Comparison of ENCODE assay signal across 26 cellular contexts in genomic region chr1:31650161-31650560, GRCh38. TPM values are rescaled to one million over a fixed set of nuclear protein-coding genes. Genes with fewer than 3 reads are reported as not detected.
"Had no signal": no experiment of that assay in that cellular context is flagged by ENCODE, and none has a peak within 500 bp of the region (broad histone marks: within the 10 kb centered on the region; RNA-seq: fewer than 3 reads in every experiment).

No MANE protein-coding gene starts in this region.

- H3K27me3 Mint-ChIP-seq: activated CD4-positive, alpha-beta T cell treated with anti-CD3 and anti-CD28 coated beads, Interleukin-2, amount 10 ng/mL, durations not matched to agents 7 days and 5 days; activated T-cell treated with anti-CD3 and anti-CD28 coated beads, Interleukin-2, amount 50 U/mL, for 24 hours; dendritic cell treated with granulocyte-macrophage colony-stimulating factor and Interleukin-4, amounts not matched to agents 40 ng/mL and 50 ng/mL, for 4 days; T-cell had no signal

- H3K4me1 ChIP-seq: prostate gland had no signal

- H3K27ac ChIP-seq: transverse colon had no signal

- DNase-seq: activated CD4-positive, alpha-beta T cell treated with anti-CD3 and anti-CD28 coated beads, Interleukin-2, amount 10 ng/mL, durations not matched to agents 7 days and 5 days; activated CD8-positive, alpha-beta T cell treated with anti-CD3 and anti-CD28 coated beads, Interleukin-2, amount 10 ng/mL, durations not matched to agents 7 days and 5 days; activated naive CD4-positive, alpha-beta T cell treated with anti-CD3 and anti-CD28 coated beads for 36 hours; activated T-cell treated with anti-CD3 and anti-CD28 coated beads, Interleukin-2, amount 50 U/mL, for 24 hours; anterior cingulate cortex; cerebellar nuclear complex; effector memory CD4-positive, alpha-beta T cell; hypothalamus; islet precursor cell; left colon; midbrain; nephron progenitor cell; occipital lobe; right cardiac atrium; small intestine; stimulated activated CD4-positive, alpha-beta T cell treated with anti-CD3 and anti-CD28 coated beads, Interleukin-4, amount 100 ng/mL, for 1 hour; T-cell; transverse colon had no signal

- H3K27me3 ChIP-seq: esophagus muscularis mucosa, transverse colon had no signal

- H3K36me3 ChIP-seq: prostate gland, transverse colon had no signal

- H3K4me3 ChIP-seq: esophagus muscularis mucosa, lung, prostate gland, SK-N-MC, transverse colon had no signal

- H3K4me3 Mint-ChIP-seq: activated CD4-positive, alpha-beta T cell treated with anti-CD3 and anti-CD28 coated beads, Interleukin-2, amount 10 ng/mL, durations not matched to agents 7 days and 5 days; activated CD8-positive, alpha-beta T cell treated with anti-CD3 and anti-CD28 coated beads, Interleukin-2, amount 10 ng/mL, durations not matched to agents 7 days and 5 days; activated naive CD4-positive, alpha-beta T cell treated with anti-CD3 and anti-CD28 coated beads for 36 hours; activated T-cell treated with anti-CD3 and anti-CD28 coated beads, Interleukin-2, amount 50 U/mL, for 24 hours; dendritic cell treated with granulocyte-macrophage colony-stimulating factor and Interleukin-4, amounts not matched to agents 40 ng/mL and 50 ng/mL, for 4 days; nephron progenitor cell; T-cell had no signal

- H3K9me3 ChIP-seq: esophagus muscularis mucosa, prostate gland, transverse colon had no signal

- H3K9me3 Mint-ChIP-seq: activated T-cell treated with anti-CD3 and anti-CD28 coated beads, Interleukin-2, amount 50 U/mL, for 24 hours; dendritic cell treated with granulocyte-macrophage colony-stimulating factor and Interleukin-4, amounts not matched to agents 40 ng/mL and 50 ng/mL, for 4 days; nephron progenitor cell; T-cell had no signal

- ATAC-seq: activated CD4-positive, CD25-positive, alpha-beta regulatory T cell treated with anti-CD3 and anti-CD28 coated beads, Interleukin-2, amount 50 U/mL, for 24 hours; activated CD8-positive, alpha-beta T cell treated with anti-CD3 and anti-CD28 coated beads, Interleukin-2, amount 10 ng/mL, durations not matched to agents 7 days and 5 days; left colon; right cardiac atrium; T-cell had no signal

- H3K36me3 Mint-ChIP-seq: T-cell had no signal

- FAIRE-seq: endothelial cell of umbilical vein, small intestine had no signal

- H3K27ac Mint-ChIP-seq: activated CD4-positive, alpha-beta T cell treated with anti-CD3 and anti-CD28 coated beads, Interleukin-2, amount 10 ng/mL, durations not matched to agents 7 days and 5 days; activated CD8-positive, alpha-beta T cell treated with anti-CD3 and anti-CD28 coated beads, Interleukin-2, amount 10 ng/mL, durations not matched to agents 7 days and 5 days; activated naive CD4-positive, alpha-beta T cell treated with anti-CD3 and anti-CD28 coated beads for 36 hours; activated T-cell treated with anti-CD3 and anti-CD28 coated beads, Interleukin-2, amount 50 U/mL, for 24 hours; dendritic cell treated with granulocyte-macrophage colony-stimulating factor and Interleukin-4, amounts not matched to agents 40 ng/mL and 50 ng/mL, for 4 days; nephron progenitor cell; T-cell had no signal

RNA-seq across cellular contexts. Expression of gene HCRTR1, which starts 32.7 kb away (rescaled TPM):
- total RNA-seq: activated CD4-positive, alpha-beta T cell treated with anti-CD3 and anti-CD28 coated beads, Interleukin-2, amount 10 ng/mL, durations not matched to agents 7 days and 5 days; activated CD8-positive, alpha-beta T cell treated with anti-CD3 and anti-CD28 coated beads, Interleukin-2, amount 10 ng/mL, durations not matched to agents 7 days and 5 days; activated naive CD4-positive, alpha-beta T cell treated with anti-CD3 and anti-CD28 coated beads for 36 hours; bronchial epithelial cell; prostate gland; T-cell had no signal

RNA-seq across cellular contexts. Expression of gene COL16A1, which starts 53.7 kb away (rescaled TPM):
- total RNA-seq: activated CD4-positive, alpha-beta T cell treated with anti-CD3 and anti-CD28 coated beads, Interleukin-2, amount 10 ng/mL, durations not matched to agents 7 days and 5 days; activated CD8-positive, alpha-beta T cell treated with anti-CD3 and anti-CD28 coated beads, Interleukin-2, amount 10 ng/mL, durations not matched to agents 7 days and 5 days had no signal
